ENCODE assay signal across 13 cellular contexts in genomic region chr7:26620352-26620751, GRCh38.
DNase-seq lines count a peak whose midpoint lies in the region; ATAC-seq and TF ChIP-seq lines count a peak whose summit lies in the region.
"Had no signal": no experiment of that assay in that cellular context is flagged by ENCODE, and none has a peak within 500 bp of the region (broad histone marks: within the 10 kb centered on the region; RNA-seq: fewer than 3 reads in every experiment).

No MANE protein-coding gene starts in this region.

- intact Hi-C loops in A673 (cut with micrococcal nuclease; ENCODE audit: unreplicated experiment): no loop called here
- intact Hi-C loops in mucosa of descending colon (cut with DNase I, micrococcal nuclease): no loop called here

- CTCF ChIA-PET in A673 (lab: Charles Lee): no interaction called here

- no peak overlapping the region for H2AFZ ChIP-seq in OCI-LY1 (ENCODE audit: low read length)

- H3K27ac ChIP-seq in A673 (ENCODE audit: low read depth, low read length, poor library complexity, severe bottlenecking) (no peak overlapping the region), OCI-LY1 (ENCODE audit: low read depth, low read length, poor library complexity, severe bottlenecking) (no peak overlapping the region)
- H3K27ac ChIP-seq: coronary artery, heart left ventricle had no signal

- POLR2A ChIA-PET in A673 (lab: Charles Lee; ENCODE audit: low non-redundant PET): no interaction called here

- no peaks in the 10 kb centered on the region for H3K79me2 ChIP-seq in OCI-LY1 (ENCODE audit: insufficient read depth, low read length)

- no TSS peak for BruUV-seq in A673 (replicated peaks; lab: Mats Ljungman, UMichigan)

- H3F3A ChIP-seq in OCI-LY1 (ENCODE audit: insufficient read depth, low read length): no peaks in the 10 kb centered on the region

- H3K4me1 ChIP-seq in A673 (ENCODE audit: insufficient read depth, low read length, poor library complexity, severe bottlenecking) (no peaks in the 10 kb centered on the region), OCI-LY1 (ENCODE audit: insufficient read depth, low read length, severe bottlenecking) (no peaks in the 10 kb centered on the region), mucosa of descending colon (ENCODE audit: low read depth) (no peaks in the 10 kb centered on the region)
- H3K4me1 ChIP-seq: heart left ventricle had no signal

- ATAC-seq in mucosa of descending colon (no peak), HG03520 (IDR thresholded peaks at IDR 0.05; ENCODE audit: unreplicated experiment) (no peak)
- ATAC-seq: activated naive CD4-positive, alpha-beta T cell treated with anti-CD3 and anti-CD28 coated beads, Interleukin-2, amount 50 U/mL, for 72 hours; heart left ventricle had no signal

- H3K27me3 ChIP-seq in A673 (replicated peaks; ENCODE audit: insufficient read depth, low read depth, low read length, poor library complexity) (no peaks in the 10 kb centered on the region), OCI-LY1 (ENCODE audit: insufficient read depth, low read length) (no peaks in the 10 kb centered on the region)

- no peaks in the 10 kb centered on the region for H3K9me2 ChIP-seq in OCI-LY1 (ENCODE audit: low read depth, low read length)

- H3K36me3 ChIP-seq in A673 (ENCODE audit: insufficient read depth, low read length, poor library complexity, severe bottlenecking) (no peaks in the 10 kb centered on the region), OCI-LY1 (ENCODE audit: insufficient read depth, low read length) (no peaks in the 10 kb centered on the region), mucosa of descending colon (ENCODE audit: low read depth) (no peaks in the 10 kb centered on the region)
- H3K36me3 ChIP-seq: heart left ventricle had no signal

- H3K4me2 ChIP-seq in OCI-LY1 (ENCODE audit: low read length): peak overlapping the region; percentile 27; the same call in 1 of the 2 replicates

- no peak for TF ChIP-seq POLR2A in erythroblast (IDR thresholded peaks at IDR 0.05; ENCODE audit: low read length)

- H3K4me3 ChIP-seq in A673 (ENCODE audit: low read depth, low read length, poor library complexity, severe bottlenecking) (no peak overlapping the region), OCI-LY1 (ENCODE audit: low read depth, low read length, poor library complexity, severe bottlenecking) (no peak overlapping the region), mucosa of descending colon (no peak overlapping the region)
- H3K4me3 ChIP-seq: coronary artery, heart left ventricle had no signal

- H4K20me1 ChIP-seq in OCI-LY1 (ENCODE audit: insufficient read depth, low read length): no peaks in the 10 kb centered on the region

- peak; percentile 38 for DNase-seq in A673 (ENCODE audit: low spot score)
- peak; percentile 5 to 14 for DNase-seq in erythroblast (lab: John Stamatoyannopoulos, UW)
- DNase-seq in mucosa of descending colon: no peak
- DNase-seq in NCI-H526 treated with DMSO at 0.1 percent for 48 hours (lab: John Stamatoyannopoulos, UW): no peak
- DNase-seq in activated T-cell treated with anti-CD3 and anti-CD28 coated beads for 4 hours: no peak
- DNase-seq: activated CD4-positive, CD25-positive, alpha-beta regulatory T cell treated with anti-CD3 and anti-CD28 coated beads, Interleukin-2, amount 50 U/mL, for 72 hours; CD4-positive, alpha-beta T cell; heart left ventricle had no signal

- H3K9me3 ChIP-seq in A673 (ENCODE audit: low read depth, low read length, poor library complexity, severe bottlenecking) (no peaks in the 10 kb centered on the region), OCI-LY1 (ENCODE audit: low read length) (no peaks in the 10 kb centered on the region), mucosa of descending colon (no peaks in the 10 kb centered on the region)
- H3K9me3 ChIP-seq: heart left ventricle had no signal

- TF ChIP-seq CTCF in A673 (conservative IDR thresholded peaks at IDR 0.05; ENCODE audit: low read depth, low read length) (no peak), GM12872 (IDR thresholded peaks at IDR 0.05; ENCODE audit: insufficient read depth, low read depth, low read length) (0 out of 3 replicates have a peak, but pooled peaks have one; percentile 20), OCI-LY1 (IDR thresholded peaks at IDR 0.05; ENCODE audit: low read length) (peak; percentile 63; the same call in 1 of the 2 replicates), mucosa of descending colon (IDR thresholded peaks at IDR 0.05) (no peak)

- H3K9ac ChIP-seq in OCI-LY1 (ENCODE audit: low read length): no peak overlapping the region

Comparison
In these comparisons a context has a peak if more than half of its experiments do, and no peak if none do; other contexts are left out.
1. DNase-seq: peak in A673 (single experiment) and erythroblast (2 of 2); none in mucosa of descending colon (0 of 3), NCI-H526 treated with DMSO at 0.1 percent for 48 hours (single experiment) and activated T-cell treated with anti-CD3 and anti-CD28 coated beads for 4 hours (single experiment).
2. CTCF ChIP-seq: peak in GM12872 (single experiment) and OCI-LY1 (single experiment); none in A673 (single experiment) and mucosa of descending colon (single experiment).